ENCODE assay signal across 16 cellular contexts in the genomic region with DNA sequence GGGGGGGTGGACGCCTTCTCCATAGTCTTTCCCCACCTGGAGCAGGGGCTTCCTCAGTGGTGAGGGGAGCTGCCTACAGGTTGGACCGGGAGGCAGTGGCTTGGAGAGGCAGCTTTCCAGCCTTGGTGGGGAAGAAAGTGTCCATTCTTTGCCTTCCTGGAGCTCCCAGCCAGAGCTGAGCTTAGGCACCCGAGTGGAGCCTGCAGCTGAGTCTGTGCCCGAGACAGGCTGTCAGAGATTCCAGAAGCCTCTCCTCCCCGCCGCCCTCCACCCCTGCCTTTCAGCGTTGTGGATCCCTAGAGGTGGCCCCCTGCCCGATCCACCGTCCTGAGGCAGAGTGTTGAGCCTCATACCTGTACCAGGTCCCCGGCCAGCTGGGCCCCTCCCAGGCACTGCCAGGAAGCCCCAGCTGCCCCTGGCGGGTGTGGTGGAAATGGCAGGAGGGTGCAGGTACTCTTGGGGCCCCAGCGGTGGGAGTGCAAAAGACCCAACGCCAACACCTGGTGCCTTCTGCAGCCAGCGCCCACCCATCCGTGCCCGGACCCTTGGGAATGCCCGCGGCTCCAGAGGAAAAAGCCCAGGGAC.
DNase-seq lines count a peak whose midpoint lies in the region; ATAC-seq and TF ChIP-seq lines count a peak whose summit lies in the region.
"Had no signal": no experiment of that assay in that cellular context is flagged by ENCODE, and none has a peak within 500 bp of the region (broad histone marks: within the 10 kb centered on the region; RNA-seq: fewer than 3 reads in every experiment).

No MANE protein-coding gene starts in this region.

- intact Hi-C loops in esophagus squamous epithelium (cut with DNase I), result loop anchor here (10.0 kb wide), 1 partner anchor 73 kb away; no protein-coding TSS in a partner anchor
- intact Hi-C loops in ovary (cut with DNase I), result loop anchor here in 1 of 4 donors (5.0 kb wide), 1 partner anchor 111 kb away; a partner anchor contains a TSS
- intact Hi-C loops in Caco-2 (cut with micrococcal nuclease; ENCODE audit: unreplicated experiment), result no loop called here

- H3K9me3 Mint-ChIP-seq in Caco-2 (ENCODE audit: unreplicated experiment), result no peaks in the 10 kb centered on the region
- H3K9me3 Mint-ChIP-seq: activated naive CD4-positive, alpha-beta T cell treated with anti-CD3 and anti-CD28 coated beads for 36 hours had no signal

- H3K4me1 Mint-ChIP-seq in Caco-2 (ENCODE audit: low read depth, unreplicated experiment), result no peaks in the 10 kb centered on the region

- TF ChIP-seq POLR2A in esophagus squamous epithelium (IDR thresholded peaks at IDR 0.05) (no peak), ovary (IDR thresholded peaks at IDR 0.05) (no peak)

- DNase-seq in Ammon's horn (ENCODE audit: low spot score) (peak; percentile 30), NT2/D1 (ENCODE audit: low read depth, low spot score) (no peak), esophagus squamous epithelium (lab: John Stamatoyannopoulos, UW) (no peak), ovary (peak in 4 of 5 donors; percentile 44 to 54 (median 49)), Caco-2 (no peak), SK-N-DZ (ENCODE audit: low spot score) (no peak), dermis blood vessel endothelial cell (no peak)
- DNase-seq: ACHN; activated naive CD4-positive, alpha-beta T cell treated with anti-CD3 and anti-CD28 coated beads for 36 hours; heart left ventricle; NCI-H1436 treated with DMSO at 0.1 percent for 48 hours; NCI-H526 treated with DMSO at 0.1 percent for 48 hours; occipital lobe; testis had no signal

- H3K9ac ChIP-seq in NT2/D1 (ENCODE audit: insufficient read length, low read depth), result peak overlapping the region; percentile 9

- 70 to 75% methylated on average over 2 to 4 of the region's 18 CpGs for WGBS in esophagus squamous epithelium, 2 donors
- 85 to 86% (median 86%) methylated on average over 18 of the region's 18 CpGs for WGBS in ovary, 3 donors

- no peak for ATAC-seq in GM19351 (IDR thresholded peaks at IDR 0.05; ENCODE audit: unreplicated experiment)
- ATAC-seq: heart left ventricle had no signal

- H3K4me3 ChIP-seq in NT2/D1 (ENCODE audit: insufficient read length, low read depth) (no peak overlapping the region), esophagus squamous epithelium (no peak overlapping the region), ovary (no peak overlapping the region), Caco-2 (ENCODE audit: low read depth, low read length) (no peak overlapping the region)
- H3K4me3 ChIP-seq: heart left ventricle, SJSA1, testis had no signal

- H3K4me3 Mint-ChIP-seq in Caco-2 (ENCODE audit: unreplicated experiment), result no peak overlapping the region
- H3K4me3 Mint-ChIP-seq: activated naive CD4-positive, alpha-beta T cell treated with anti-CD3 and anti-CD28 coated beads for 36 hours had no signal

- H3K4me1 ChIP-seq in NT2/D1 (ENCODE audit: insufficient read depth, insufficient read length), result peaks cover 22% of the 10 kb centered on the region
- peaks cover 63 to 88% (median 69%) of the 10 kb centered on the region in 3 donors for H3K4me1 ChIP-seq in esophagus squamous epithelium
- H3K4me1 ChIP-seq in ovary (ENCODE audit: insufficient read depth), result peaks cover 34% of the 10 kb centered on the region
- no peaks in the 10 kb centered on the region for H3K4me1 ChIP-seq in Caco-2

- H3K9me3 ChIP-seq in NT2/D1 (ENCODE audit: insufficient read depth, low read length), result no peaks in the 10 kb centered on the region
- no peaks in the 10 kb centered on the region for H3K9me3 ChIP-seq in esophagus squamous epithelium
- H3K9me3 ChIP-seq in ovary, result no peaks in the 10 kb centered on the region
- no peaks in the 10 kb centered on the region for H3K9me3 ChIP-seq in Caco-2
- H3K9me3 ChIP-seq: heart left ventricle, SJSA1, testis had no signal

- no peak for TF ChIP-seq EP300 in ovary (IDR thresholded peaks at IDR 0.05)

- no TSS peak for BruUV-seq in Caco-2 (replicated peaks; lab: Mats Ljungman, UMichigan)

- peaks cover 32% of the 10 kb centered on the region for H3K36me3 ChIP-seq in NT2/D1 (ENCODE audit: insufficient read depth, insufficient read length, low read length)
- H3K36me3 ChIP-seq in esophagus squamous epithelium, result peaks cover 6 to 63% (median 17%) of the 10 kb centered on the region in 3 donors
- H3K36me3 ChIP-seq in ovary, result no peaks in the 10 kb centered on the region
- H3K36me3 ChIP-seq in Caco-2 (ENCODE audit: control insufficient read depth, insufficient read depth, low read length), result peaks cover 3% of the 10 kb centered on the region

- peak overlapping the region; percentile 55 to 95 (median 89) for H3K27ac ChIP-seq in esophagus squamous epithelium
- peak overlapping the region; percentile 23 to 58 for H3K27ac ChIP-seq in ovary

- no peaks in the 10 kb centered on the region for H3K27me3 Mint-ChIP-seq in Caco-2 (ENCODE audit: insufficient read depth, unreplicated experiment)

- CTCF ChIA-PET in Caco-2 (lab: Charles Lee), result interaction anchor here (0.9 kb wide), 1 partner anchor 11 kb away, joined by 3 read pairs; no protein-coding TSS in a partner anchor

- TF ChIP-seq CTCF in esophagus squamous epithelium (IDR thresholded peaks at IDR 0.05), result peak in 2 of 6 experiments; percentile 22 to 43
- TF ChIP-seq CTCF in ovary (IDR thresholded peaks at IDR 0.05), result no peak
- TF ChIP-seq CTCF in Caco-2 (IDR thresholded peaks at IDR 0.05; ENCODE audit: insufficient read depth in 1 of 2, low read depth in 1 of 2, low read length in 1 of 2, severe bottlenecking in 1 of 2, unreplicated experiment in 1 of 2), result no peak

- H3K27ac Mint-ChIP-seq in Caco-2 (ENCODE audit: unreplicated experiment), result no peak overlapping the region
- H3K27ac Mint-ChIP-seq: activated naive CD4-positive, alpha-beta T cell treated with anti-CD3 and anti-CD28 coated beads for 36 hours had no signal

- POLR2A ChIA-PET in Caco-2 (lab: Charles Lee), result no interaction called here

- H3K27me3 ChIP-seq in NT2/D1 (ENCODE audit: insufficient read depth, insufficient read length) (no peaks in the 10 kb centered on the region), esophagus squamous epithelium (peaks cover 0 to 10% (median 0%) of the 10 kb centered on the region in 4 donors), ovary (no peaks in the 10 kb centered on the region), Caco-2 (replicated peaks; ENCODE audit: control insufficient read depth, insufficient read depth, low read length) (no peaks in the 10 kb centered on the region)
- H3K27me3 ChIP-seq: heart left ventricle, SJSA1, testis had no signal

- peaks cover 62% of the 10 kb centered on the region for H3K36me3 Mint-ChIP-seq in Caco-2 (ENCODE audit: insufficient read depth, unreplicated experiment)

Comparison
In these comparisons a context has a peak if more than half of its experiments do, and no peak if none do; other contexts are left out.
1. DNase-seq: peak in Ammon's horn (single experiment) and ovary (4 of 5); none in NT2/D1 (single experiment), esophagus squamous epithelium (single experiment), Caco-2 (0 of 2), SK-N-DZ (single experiment) and dermis blood vessel endothelial cell (single experiment).